10 cellular contexts compared by ENCODE assay signal in genomic region chr1:227793948-227794812, GRCh38. TPM values are rescaled to one million over a fixed set of nuclear protein-coding genes. Genes with fewer than 3 reads are reported as not detected.
DNase-seq lines count a peak whose midpoint lies in the region; ATAC-seq, FAIRE-seq and TF ChIP-seq lines count a peak whose summit lies in the region.
"Had no signal": no experiment of that assay in that cellular context is flagged by ENCODE, and none has a peak within 500 bp of the region (broad histone marks: within the 10 kb centered on the region; RNA-seq: fewer than 3 reads in every experiment).

No MANE protein-coding gene starts in this region.

- FAIRE-seq in GM12891 (lab: Jason Lieb, UNC) = no peak

- peaks cover 19% of the 10 kb centered on the region for H3K4me1 ChIP-seq in SJCRH30
- H3K4me1 ChIP-seq in Peyer's patch = peaks cover 0 to 6% (median 0%) of the 10 kb centered on the region in 4 donors

- no peak for TF ChIP-seq CTCF in Peyer's patch (IDR thresholded peaks at IDR 0.05)

- no peak overlapping the region for H3K4me3 ChIP-seq in SJCRH30
- H3K4me3 ChIP-seq in Peyer's patch = no peak overlapping the region

- intact Hi-C loops in sciatic nerve (cut with DNase I) = no loop called here

- no peaks in the 10 kb centered on the region for H3K9me3 ChIP-seq in SJCRH30 (replicated peaks)
- H3K9me3 ChIP-seq in Peyer's patch = no peaks in the 10 kb centered on the region

- H3K27me3 ChIP-seq in SJCRH30 = no peaks in the 10 kb centered on the region
- H3K27me3 ChIP-seq in Peyer's patch = no peaks in the 10 kb centered on the region

- peak overlapping the region; percentile 44 for H3K27ac ChIP-seq in SJCRH30
- peak overlapping the region in 1 of 4 donors; percentile 38 for H3K27ac ChIP-seq in Peyer's patch

- TF ChIP-seq POLR2A in Peyer's patch (IDR thresholded peaks at IDR 0.05) (no peak), GM12891 (IDR thresholded peaks at IDR 0.05; ENCODE audit: low read depth, low read length) (no peak)

- peak; percentile 83 for ATAC-seq in sciatic nerve

- H3K36me3 ChIP-seq in SJCRH30 (no peaks in the 10 kb centered on the region), Peyer's patch (no peaks in the 10 kb centered on the region)

- DNase-seq in GM03348 (ENCODE audit: low spot score) (peak; percentile 95), SJCRH30 (peak; percentile 95 to 96), germinal center (ENCODE audit: low spot score) (peak; percentile 1), sciatic nerve (ENCODE audit: low spot score) (peak; percentile 87), HT-29 (ENCODE audit: low spot score) (no peak), Peyer's patch (no peak), GM12891 (ENCODE audit: insufficient read length, low spot score) (no peak), NCI-H128 (lab: John Stamatoyannopoulos, UW; ENCODE audit: unreplicated experiment) (no peak)

TF ChIP-seq in GM12891, 5 proteins besides CTCF, POLR2A, EP300 and RAD21:
- TF ChIP-seq POLR2AphosphoS5 (IDR thresholded peaks at IDR 0.05; ENCODE audit: low read depth, low read length) = no peak
- no peak for TF ChIP-seq TAF1 (IDR thresholded peaks at IDR 0.05; ENCODE audit: low read depth, low read length)
- no peak for TF ChIP-seq POU2F2 (IDR thresholded peaks at IDR 0.05; ENCODE audit: low read depth, low read length)
- TF ChIP-seq SPI1 (IDR thresholded peaks at IDR 0.05; ENCODE audit: low read depth, low read length) = no peak
- TF ChIP-seq PAX5 (IDR thresholded peaks at IDR 0.05; ENCODE audit: insufficient read depth, low read length, severe bottlenecking) = no peak

RNA-seq across cellular contexts. Expression of gene PRSS38, which starts 21.3 kb away (rescaled TPM):
- total RNA-seq in SJCRH30 (2014; rRNA removed; shearing (Covaris generic)) = not detected in 2 replicates
- total RNA-seq in sciatic nerve (not detected), Peyer's patch (not detected)
- total RNA-seq in HT-29 (2014; rRNA removed; shearing (Covaris generic)) = not detected in 2 replicates
- polyA plus RNA-seq in GM12891 (2012; ENCODE audit: low read depth, missing spikeins) = not detected
- total RNA-seq: neural crest cell, subcutaneous adipose tissue had no signal

RNA-seq across cellular contexts. Expression of gene SNAP47, which starts 58.9 kb away (rescaled TPM):
- 37.8 and 40.0 TPM in 2 replicates for total RNA-seq in SJCRH30 (2014; rRNA removed; shearing (Covaris generic))
- total RNA-seq in sciatic nerve = 32.3 TPM
- 56.8 and 57.1 TPM in 2 replicates for total RNA-seq in HT-29 (2014; rRNA removed; shearing (Covaris generic))
- total RNA-seq in Peyer's patch = 10 to 100 TPM; 25.7 to 71.0 (median 38.4) TPM
- polyA plus RNA-seq in GM12891 (2012; ENCODE audit: low read depth, missing spikeins) = 21.8 TPM

RNA-seq across cellular contexts. Expression of gene JMJD4, which starts 59.1 kb away (rescaled TPM):
- total RNA-seq in SJCRH30 (2014; rRNA removed; shearing (Covaris generic)) = 23.4 and 23.8 TPM in 2 replicates
- 13.4 TPM for total RNA-seq in sciatic nerve
- 46.1 and 49.6 TPM in 2 replicates for total RNA-seq in HT-29 (2014; rRNA removed; shearing (Covaris generic))
- total RNA-seq in Peyer's patch = 10 to 100 TPM; 14.9 to 28.4 (median 20.7) TPM
- 10.5 TPM for polyA plus RNA-seq in GM12891 (2012; ENCODE audit: low read depth, missing spikeins)

Comparison
In these comparisons a context has a peak if more than half of its experiments do, and no peak if none do; other contexts are left out.
1. DNase-seq: peak in GM03348 (single experiment), SJCRH30 (2 of 2), germinal center (single experiment) and sciatic nerve (single experiment); none in HT-29 (single experiment), Peyer's patch (0 of 3), GM12891 (single experiment) and NCI-H128 (single experiment).